Comparison of ENCODE assay signal across 7 cellular contexts in genomic region chr16:88491001-88491559, GRCh38.
"Had no signal": no experiment of that assay in that cellular context is flagged by ENCODE, and none has a peak within 500 bp of the region (broad histone marks: within the 10 kb centered on the region; RNA-seq: fewer than 3 reads in every experiment).

No MANE protein-coding gene starts in this region.

- DNase-seq: H9, HCEC 1CT, KG1 had no signal

- H2AFZ ChIP-seq: GM23338 had no signal

- FAIRE-seq: H1, H54, HTR-8/SVneo had no signal

- H3K4me3 ChIP-seq: GM23338 had no signal

- H3K4me2 ChIP-seq: GM23338 had no signal
